Comparison of ENCODE assay signal across 11 cellular contexts in genomic region chr1:81547912-81548303, GRCh38.
DNase-seq lines count a peak whose midpoint lies in the region; ATAC-seq and TF ChIP-seq lines count a peak whose summit lies in the region.
"Had no signal": no experiment of that assay in that cellular context is flagged by ENCODE, and none has a peak within 500 bp of the region (broad histone marks: within the 10 kb centered on the region; RNA-seq: fewer than 3 reads in every experiment).

No MANE protein-coding gene starts in this region.

- ATAC-seq in GM18499 (IDR thresholded peaks at IDR 0.05; ENCODE audit: insufficient read depth, unreplicated experiment) (peak; percentile 75), HG03060 (IDR thresholded peaks at IDR 0.05; ENCODE audit: low read depth, unreplicated experiment) (peak; percentile 84), WTC11 (no peak)

- H3K9me3 Mint-ChIP-seq in WTC11: no peaks in the 10 kb centered on the region
- H3K9me3 Mint-ChIP-seq: mesothelial cell of epicardium had no signal

- DNase-seq in GM20000 (ENCODE audit: low spot score): peak; percentile 8
- no peak for DNase-seq in WTC11 (ENCODE audit: low spot score)
- no peak for DNase-seq in posterior cingulate gyrus
- DNase-seq in dedifferentiated amniotic fluid mesenchymal stem cell (ENCODE audit: extremely low spot score): no peak
- DNase-seq in DMS114 treated with DMSO at 0.1 percent for 48 hours (lab: John Stamatoyannopoulos, UW; ENCODE audit: unreplicated experiment): no peak
- no peak for DNase-seq in islet precursor cell
- DNase-seq: activated CD4-positive, alpha-beta memory T cell treated with anti-CD3 and anti-CD28 coated beads, Interleukin-2, amount 10 ng/mL, durations not matched to agents 7 days and 5 days; aorta had no signal

- peaks cover 88% of the 10 kb centered on the region for H3K4me1 Mint-ChIP-seq in WTC11

- TF ChIP-seq CTCF in GM20000 (IDR thresholded peaks at IDR 0.05; ENCODE audit: extremely low read depth, missing control alignments) (no peak), WTC11 (IDR thresholded peaks at IDR 0.05) (no peak)

- H3K27ac Mint-ChIP-seq in WTC11: peak overlapping the region; percentile 98
- H3K27ac Mint-ChIP-seq: activated CD4-positive, alpha-beta memory T cell treated with anti-CD3 and anti-CD28 coated beads, Interleukin-2, amount 10 ng/mL, durations not matched to agents 7 days and 5 days; mesothelial cell of epicardium had no signal

- no peaks in the 10 kb centered on the region for H3K27me3 Mint-ChIP-seq in WTC11 (ENCODE audit: low read depth)
- H3K27me3 Mint-ChIP-seq: activated CD4-positive, alpha-beta memory T cell treated with anti-CD3 and anti-CD28 coated beads, Interleukin-2, amount 10 ng/mL, durations not matched to agents 7 days and 5 days had no signal

- CTCF ChIA-PET in WTC11 (lab: Charles Lee): interaction anchor here (0.8 to 1.7 kb wide), 2 partner anchors 11 to 242 kb away, joined by 3 to 4 read pairs; no protein-coding TSS in a partner anchor

- intact Hi-C loops in posterior cingulate gyrus (cut with DNase I): no loop called here

- peak overlapping the region; percentile 19 for H3K4me3 Mint-ChIP-seq in WTC11
- H3K4me3 Mint-ChIP-seq: activated CD4-positive, alpha-beta memory T cell treated with anti-CD3 and anti-CD28 coated beads, Interleukin-2, amount 10 ng/mL, durations not matched to agents 7 days and 5 days; mesothelial cell of epicardium had no signal

- no peaks in the 10 kb centered on the region for H3K36me3 Mint-ChIP-seq in WTC11
- H3K36me3 Mint-ChIP-seq: mesothelial cell of epicardium had no signal

- POLR2A ChIA-PET in WTC11 (lab: Charles Lee): no interaction called here

TF ChIP-seq in WTC11, 78 proteins besides CTCF, POLR2A, EP300 and RAD21:
- no peak for TF ChIP-seq NR2C2 (CRISPR knock-in tag; IDR thresholded peaks at IDR 0.05)
- TF ChIP-seq ZNF263 (CRISPR knock-in tag; IDR thresholded peaks at IDR 0.05; ENCODE audit: low read depth): no peak
- no peak for TF ChIP-seq TP53 (CRISPR knock-in tag; IDR thresholded peaks at IDR 0.05)
- no peak for TF ChIP-seq FOXK1 (CRISPR knock-in tag; IDR thresholded peaks at IDR 0.05)
- no peak for TF ChIP-seq STAT6 (CRISPR knock-in tag; conservative IDR thresholded peaks at IDR 0.05; ENCODE audit: low read depth)
- no peak for TF ChIP-seq MAX (CRISPR knock-in tag; IDR thresholded peaks at IDR 0.05)
- no peak for TF ChIP-seq AR (CRISPR knock-in tag; IDR thresholded peaks at IDR 0.05)
- TF ChIP-seq TEAD4 (CRISPR knock-in tag; IDR thresholded peaks at IDR 0.05): no peak
